1 cellular context compared by ENCODE assay signal in genomic region chr12:6752931-6753771, GRCh38.
A peak's percentile ranks its signal among the peaks of the same experiment; 100 is the strongest.
TF ChIP-seq lines count a peak whose summit lies in the region.

Gene MLF2, minus strand, starts transcription at chr12:6753141. Its CDS starts 807 bp downstream, at chr12:6752334.

TF ChIP-seq in HepG2, 621 proteins besides CTCF, POLR2A, EP300 and RAD21 (continued from another document and continues in another):
- no peak for TF ChIP-seq GPBP1L1 (CRISPR knock-in tag; IDR thresholded peaks at IDR 0.05)
- no peak for TF ChIP-seq JUNB (CRISPR knock-in tag; IDR thresholded peaks at IDR 0.05; ENCODE audit: borderline replicate concordance)
- TF ChIP-seq ZNF281 (CRISPR knock-in tag; IDR thresholded peaks at IDR 0.05; ENCODE audit: borderline replicate concordance) = peak; percentile 45; the same call in 1 of the 2 replicates
- TF ChIP-seq KMT2B (CRISPR knock-in tag; IDR thresholded peaks at IDR 0.05) = peak; percentile 66
- no peak for TF ChIP-seq ZNF260 (CRISPR knock-in tag; IDR thresholded peaks at IDR 0.05; ENCODE audit: borderline replicate concordance, low read depth)
- peak; percentile 65; the same call in 1 of the 2 replicates for TF ChIP-seq NR0B2 (CRISPR knock-in tag; IDR thresholded peaks at IDR 0.05)
- no peak for TF ChIP-seq ZNF644 (CRISPR knock-in tag; IDR thresholded peaks at IDR 0.05; ENCODE audit: low read depth)
- TF ChIP-seq DDIT3 (CRISPR knock-in tag; IDR thresholded peaks at IDR 0.05) = no peak
- peak; percentile 91 for TF ChIP-seq YEATS4 (CRISPR knock-in tag; IDR thresholded peaks at IDR 0.05; ENCODE audit: borderline replicate concordance)
- no peak for TF ChIP-seq HOXA7 (CRISPR knock-in tag; IDR thresholded peaks at IDR 0.05)
- TF ChIP-seq ZNF614 (CRISPR knock-in tag; IDR thresholded peaks at IDR 0.05; ENCODE audit: borderline replicate concordance) = peak; percentile 46; the same call in 1 of the 2 replicates
- TF ChIP-seq ZNF318 (CRISPR knock-in tag; IDR thresholded peaks at IDR 0.05) = no peak
- no peak for TF ChIP-seq NR2F2 (IDR thresholded peaks at IDR 0.05; ENCODE audit: borderline replicate concordance, low read depth)
- TF ChIP-seq ZSCAN5A (CRISPR knock-in tag; IDR thresholded peaks at IDR 0.05; ENCODE audit: borderline replicate concordance) = peak; percentile 75; the same call in 1 of the 2 replicates
- 0 out of 2 replicates have a peak, but pooled peaks have one; percentile 61 for TF ChIP-seq NAIF1 (CRISPR knock-in tag; IDR thresholded peaks at IDR 0.05; ENCODE audit: borderline replicate concordance)
- no peak for TF ChIP-seq ZNF550 (CRISPR knock-in tag; IDR thresholded peaks at IDR 0.05; ENCODE audit: borderline replicate concordance)
- no peak for TF ChIP-seq ZNF557 (CRISPR knock-in tag; IDR thresholded peaks at IDR 0.05)
- peak; percentile 89; the same call in 1 of the 2 replicates for TF ChIP-seq MTERF4 (CRISPR knock-in tag; IDR thresholded peaks at IDR 0.05)
- TF ChIP-seq SPEN (CRISPR knock-in tag; IDR thresholded peaks at IDR 0.05; ENCODE audit: low read depth) = peak; percentile 88; the same call in 1 of the 2 replicates
- no peak for TF ChIP-seq ZNF678 (CRISPR knock-in tag; IDR thresholded peaks at IDR 0.05)
- no peak for TF ChIP-seq GMEB2 (CRISPR knock-in tag; IDR thresholded peaks at IDR 0.05; ENCODE audit: low read depth)
- no peak for TF ChIP-seq NFE2L1 (CRISPR knock-in tag; IDR thresholded peaks at IDR 0.05; ENCODE audit: borderline replicate concordance)
- TF ChIP-seq CHCHD3 (CRISPR knock-in tag; IDR thresholded peaks at IDR 0.05) = no peak
- TF ChIP-seq CREB1 (IDR thresholded peaks at IDR 0.05) = peak; percentile 99
- peak; percentile 93 for TF ChIP-seq CREB1 (CRISPR knock-in tag; IDR thresholded peaks at IDR 0.05)
- TF ChIP-seq ATRX (CRISPR knock-in tag; IDR thresholded peaks at IDR 0.05; ENCODE audit: borderline replicate concordance) = no peak
- TF ChIP-seq ZNF713 (CRISPR knock-in tag; IDR thresholded peaks at IDR 0.05) = no peak; the same call in 1 of the 2 replicates
- TF ChIP-seq ZNF510 (CRISPR knock-in tag; IDR thresholded peaks at IDR 0.05; ENCODE audit: low read depth) = no peak
- TF ChIP-seq TFDP2 (CRISPR knock-in tag; IDR thresholded peaks at IDR 0.05) = no peak; the same call in 1 of the 2 replicates
- TF ChIP-seq ZNF574 (CRISPR knock-in tag; IDR thresholded peaks at IDR 0.05) = peak; percentile 82
- TF ChIP-seq ELK4 (CRISPR knock-in tag; IDR thresholded peaks at IDR 0.05; ENCODE audit: borderline replicate concordance) = 0 out of 2 replicates have a peak, but pooled peaks have one; percentile 33
- TF ChIP-seq ZNF225 (CRISPR knock-in tag; IDR thresholded peaks at IDR 0.05) = no peak
- peak; percentile 87 for TF ChIP-seq ZNF547 (CRISPR knock-in tag; IDR thresholded peaks at IDR 0.05)
- TF ChIP-seq AHR (CRISPR knock-in tag; IDR thresholded peaks at IDR 0.05) = peak; percentile 83
